ENCODE assay signal across 9 cellular contexts in genomic region chr1:9825101-9826074, GRCh38. TPM values are rescaled to one million over a fixed set of nuclear protein-coding genes. Genes with fewer than 3 reads are reported as not detected.
DNase-seq lines count a peak whose midpoint lies in the region; ATAC-seq and TF ChIP-seq lines count a peak whose summit lies in the region.
"Had no signal": no experiment of that assay in that cellular context is flagged by ENCODE, and none has a peak within 500 bp of the region (broad histone marks: within the 10 kb centered on the region; RNA-seq: fewer than 3 reads in every experiment).

No MANE protein-coding gene starts in this region.

- H3K27me3 ChIP-seq in BE2C, result no peaks in the 10 kb centered on the region
- no peaks in the 10 kb centered on the region for H3K27me3 ChIP-seq in HCT116 (ENCODE audit: insufficient read depth, low read length)
- no peaks in the 10 kb centered on the region for H3K27me3 ChIP-seq in Peyer's patch
- H3K27me3 ChIP-seq in trophoblast cell (ENCODE audit: insufficient read depth, low read length), result no peaks in the 10 kb centered on the region

- TF ChIP-seq CTCF in BE2C (IDR thresholded peaks at IDR 0.05; ENCODE audit: low read depth, low read length) (no peak), HCT116 (IDR thresholded peaks at IDR 0.05 in 2 of 3, conservative IDR thresholded peaks at IDR 0.05 in 1 of 3; ENCODE audit: borderline replicate concordance in 1 of 3, insufficient read depth in 1 of 3, low read depth in 2 of 3, low read length in 2 of 3) (no peak), Peyer's patch (IDR thresholded peaks at IDR 0.05) (peak in 2 of 6 experiments; percentile 12 to 18)

- H3K23ac ChIP-seq in trophoblast cell (ENCODE audit: low read length), result no peak overlapping the region

- peak overlapping the region; percentile 22 for H3K9ac ChIP-seq in HCT116 (ENCODE audit: low read length)
- no peak overlapping the region for H3K9ac ChIP-seq in trophoblast cell (ENCODE audit: low read length)

- H4K12ac ChIP-seq in trophoblast cell (ENCODE audit: low read depth, low read length), result no peak overlapping the region

- peak overlapping the region; percentile 63 for H2AFZ ChIP-seq in HCT116 (ENCODE audit: low read depth, low read length, poor library complexity, severe bottlenecking)
- H2AFZ ChIP-seq in trophoblast cell (ENCODE audit: insufficient read depth, low read length, poor library complexity), result peak overlapping the region; percentile 18

- H3K4me1 ChIP-seq in BE2C (no peaks in the 10 kb centered on the region), HCT116 (ENCODE audit: control insufficient read depth in 1 of 2, insufficient read depth in 2 of 2, low read length in 2 of 2) (peaks cover 21 to 38% of the 10 kb centered on the region in 2 experiments), Peyer's patch (peaks cover 0 to 45% (median 9%) of the 10 kb centered on the region in 4 donors), trophoblast cell (ENCODE audit: control insufficient read depth in 1 of 2, insufficient read depth in 2 of 2, low read length in 2 of 2) (peaks cover 12% of the 10 kb centered on the region in 2 experiments)

- H3K9me3 Mint-ChIP-seq in activated naive CD4-positive, alpha-beta T cell treated with anti-CD3 and anti-CD28 coated beads, Interleukin-2, amount 50 U/mL, for 72 hours, result no peaks in the 10 kb centered on the region

- H3K27ac ChIP-seq in HCT116 (ENCODE audit: low read depth, low read length) (peak overlapping the region; percentile 51), Peyer's patch (peak overlapping the region; percentile 79 to 98 (median 91)), trophoblast cell (ENCODE audit: low read depth, low read length) (no peak overlapping the region)

- H3K9me2 ChIP-seq in HCT116 (ENCODE audit: insufficient read depth), result no peaks in the 10 kb centered on the region

- no CpG with 5 or more reads among the region's 17 CpGs for WGBS in trophoblast cell (ENCODE audit: extremely low coverage, insufficient coverage, insufficient read length)

- H2BK120ac ChIP-seq in trophoblast cell (ENCODE audit: insufficient read depth, low read length, poor library complexity), result no peak overlapping the region

- no TSS peak for BruUV-seq in HCT116 (replicated peaks; lab: Mats Ljungman, UMichigan)

- no peak overlapping the region for H3K18ac ChIP-seq in trophoblast cell (ENCODE audit: low read length)

- H3K79me1 ChIP-seq in trophoblast cell (ENCODE audit: low read length), result peaks cover 12% of the 10 kb centered on the region

- H3K27ac Mint-ChIP-seq in activated naive CD4-positive, alpha-beta T cell treated with anti-CD3 and anti-CD28 coated beads, Interleukin-2, amount 50 U/mL, for 72 hours, result peak overlapping the region in 1 of 2 donors; percentile 80

- H2BK12ac ChIP-seq in trophoblast cell (ENCODE audit: low read length), result no peak overlapping the region

- TF ChIP-seq POLR2A in HCT116 (IDR thresholded peaks at IDR 0.05; ENCODE audit: borderline replicate concordance, extremely low read depth, insufficient read depth, insufficient read length) (no peak), Peyer's patch (IDR thresholded peaks at IDR 0.05) (peak; percentile 32 to 78)

- CTCF ChIA-PET in HCT116 (lab: Charles Lee), result interaction anchor here (1.3 kb wide), 1 partner anchor 41 kb away, joined by 3 read pairs; no protein-coding TSS in a partner anchor

- H3K9me3 ChIP-seq in BE2C (no peaks in the 10 kb centered on the region), HCT116 (ENCODE audit: control insufficient read depth in 1 of 2, insufficient read depth in 1 of 2, low read depth in 1 of 2, low read length in 2 of 2) (no peaks in the 10 kb centered on the region), Peyer's patch (no peaks in the 10 kb centered on the region), trophoblast cell (ENCODE audit: insufficient read depth, low read depth, low read length) (no peaks in the 10 kb centered on the region)
- H3K9me3 ChIP-seq: HAP-1 had no signal

- no peak overlapping the region for H4K91ac ChIP-seq in trophoblast cell (ENCODE audit: low read depth, low read length)

- H3K79me2 ChIP-seq in HCT116 (ENCODE audit: insufficient read depth, low read length) (peaks cover 29% of the 10 kb centered on the region), trophoblast cell (ENCODE audit: control insufficient read depth, insufficient read depth, low read length, poor library complexity) (peaks cover 7% of the 10 kb centered on the region)

- DNase-seq in BE2C, result peak; percentile 39
- DNase-seq in HCT116 (ENCODE audit: low read depth, low spot score), result peak; percentile 77
- peak; percentile 39 to 93 (median 90) for DNase-seq in Peyer's patch
- DNase-seq in activated naive CD4-positive, alpha-beta T cell treated with anti-CD3 and anti-CD28 coated beads, Interleukin-2, amount 50 U/mL, for 72 hours (ENCODE audit: low spot score in 2 of 2), result peak in 1 of 2 donors; percentile 34
- DNase-seq in Right ventricle myocardium inferior (ENCODE audit: missing footprints), result no peak
- DNase-seq in trophoblast cell, result peak; percentile 50 to 64
- DNase-seq in GF-D8 (lab: John Stamatoyannopoulos, UW), result no peak

- H3K36me3 ChIP-seq in BE2C (no peaks in the 10 kb centered on the region), HCT116 (ENCODE audit: control insufficient read depth in 1 of 2, insufficient read depth in 2 of 2, low read length in 2 of 2) (no peaks in the 10 kb centered on the region), Peyer's patch (no peaks in the 10 kb centered on the region), trophoblast cell (ENCODE audit: control insufficient read depth in 1 of 2, insufficient read depth in 2 of 2, low read length in 2 of 2) (no peaks in the 10 kb centered on the region)
- H3K36me3 ChIP-seq: HAP-1 had no signal

- H4K8ac ChIP-seq in trophoblast cell (ENCODE audit: low read depth, low read length), result no peak overlapping the region

- H3K4me3 ChIP-seq in BE2C (ENCODE audit: low read depth, low read length) (no peak overlapping the region), HCT116 (replicated peaks in 1 of 2; ENCODE audit: low read depth in 1 of 2, low read length in 2 of 2) (peak overlapping the region; percentile 28 to 44), Peyer's patch (peak overlapping the region in 2 of 4 donors; percentile 12 to 97), trophoblast cell (ENCODE audit: low read depth, low read length) (no peak overlapping the region)

- H3K4me2 ChIP-seq in HCT116 (ENCODE audit: low read length) (peak overlapping the region; percentile 77), trophoblast cell (ENCODE audit: low read length) (peak overlapping the region; percentile 27)

- no peak overlapping the region for H2AK5ac ChIP-seq in trophoblast cell (ENCODE audit: low read length)

- intact Hi-C loops in HCT116 (cut with micrococcal nuclease), result loop anchor here (5.0 kb wide), 1 partner anchor 42 kb away; no protein-coding TSS in a partner anchor
- intact Hi-C loops in Right ventricle myocardium inferior (cut with DNase I), result no loop called here

- H3K4ac ChIP-seq in trophoblast cell (ENCODE audit: low read depth, low read length), result no peak overlapping the region

- POLR2A ChIA-PET in HCT116 (lab: Charles Lee), result no interaction called here

- H3K36me3 Mint-ChIP-seq in activated naive CD4-positive, alpha-beta T cell treated with anti-CD3 and anti-CD28 coated beads, Interleukin-2, amount 50 U/mL, for 72 hours, result peaks cover 7 to 10% of the 10 kb centered on the region in 2 donors

- H4K20me1 ChIP-seq in HCT116 (ENCODE audit: insufficient read depth), result peaks cover 9% of the 10 kb centered on the region; the same call in 1 of the 2 replicates

- ATAC-seq in HCT116 (peak; percentile 78), Right ventricle myocardium inferior (peak; percentile 31), HG03439 (IDR thresholded peaks at IDR 0.05; ENCODE audit: unreplicated experiment) (no peak)
- ATAC-seq in activated naive CD4-positive, alpha-beta T cell treated with anti-CD3 and anti-CD28 coated beads, Interleukin-2, amount 50 U/mL, for 72 hours, result peak; percentile 36 to 60

- TF ChIP-seq RAD21 in HCT116 (IDR thresholded peaks at IDR 0.05; ENCODE audit: low read depth), result no peak; the same call in 1 of the 2 replicates

- H3K14ac ChIP-seq in trophoblast cell (ENCODE audit: low read length), result no peak overlapping the region

- RAD21 ChIA-PET in HCT116 (lab: Charles Lee; ENCODE audit: low non-redundant PET in 1 of 2, low total read pairs in 2 of 2, uncharacterized antibody in 2 of 2, unreplicated experiment in 2 of 2), result no interaction called here

- no peak overlapping the region for H2BK5ac ChIP-seq in trophoblast cell (ENCODE audit: low read depth, low read length, poor library complexity)

TF ChIP-seq in HCT116, 20 proteins besides CTCF, POLR2A, EP300 and RAD21 (continues in another document):
- peak; percentile 53 for TF ChIP-seq FOSL1 (IDR thresholded peaks at IDR 0.05; ENCODE audit: low read depth)
- TF ChIP-seq SP1 (IDR thresholded peaks at IDR 0.05; ENCODE audit: low read depth), result peak; percentile 65
- no peak for TF ChIP-seq EZH2 (IDR thresholded peaks at IDR 0.05)
- TF ChIP-seq SIN3A (IDR thresholded peaks at IDR 0.05; ENCODE audit: low read depth), result no peak
- TF ChIP-seq, protein P1, sequence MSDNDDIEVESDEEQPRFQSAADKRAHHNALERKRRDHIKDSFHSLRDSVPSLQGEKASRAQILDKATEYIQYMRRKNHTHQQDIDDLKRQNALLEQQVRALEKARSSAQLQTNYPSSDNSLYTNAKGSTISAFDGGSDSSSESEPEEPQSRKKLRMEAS (IDR thresholded peaks at IDR 0.05), result peak; percentile 60; the same call in 1 of the 2 replicates
- no peak for TF ChIP-seq ZNF274 (IDR thresholded peaks at IDR 0.05; ENCODE audit: low read depth, low read length)
- TF ChIP-seq ZFX (IDR thresholded peaks at IDR 0.05), result no peak
- no peak for TF ChIP-seq EZH2phosphoT487 (IDR thresholded peaks at IDR 0.05; ENCODE audit: borderline replicate concordance)
- TF ChIP-seq, protein P2, sequence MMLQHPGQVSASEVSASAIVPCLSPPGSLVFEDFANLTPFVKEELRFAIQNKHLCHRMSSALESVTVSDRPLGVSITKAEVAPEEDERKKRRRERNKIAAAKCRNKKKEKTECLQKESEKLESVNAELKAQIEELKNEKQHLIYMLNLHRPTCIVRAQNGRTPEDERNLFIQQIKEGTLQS (IDR thresholded peaks at IDR 0.05), result no peak

RNA-seq across cellular contexts. Expression of gene CLSTN1, which starts 1.6 kb away (rescaled TPM):
- polyA plus RNA-seq in BE2C (2012; ENCODE audit: insufficient read depth, insufficient read length, low read depth), result 97.0 TPM
- 113 TPM for total RNA-seq in HCT116 (2021; ENCODE audit: unreplicated experiment)
- polyA plus RNA-seq in HCT116 (2012), result 128 TPM in 2 replicates
- 100 to 1,000 TPM in 2 of 4 donors, 10 to 100 TPM in 2; 47.9 to 107 (median 103) TPM for total RNA-seq in Peyer's patch
- 10 to 100 TPM; 15.6 to 43.3 TPM for total RNA-seq in activated naive CD4-positive, alpha-beta T cell treated with anti-CD3 and anti-CD28 coated beads, Interleukin-2, amount 50 U/mL, for 72 hours
- 52.3 TPM for total RNA-seq in Right ventricle myocardium inferior
- 40.1 and 42.2 TPM in 2 replicates for polyA plus RNA-seq in trophoblast cell (2013)

Comparison
In these comparisons a context has a peak if more than half of its experiments do, and no peak if none do; other contexts are left out.
1. DNase-seq: peak in BE2C (single experiment), HCT116 (single experiment), Peyer's patch (3 of 3) and trophoblast cell (2 of 2); none in Right ventricle myocardium inferior (single experiment) and GF-D8 (single experiment).
2. H3K4me3 ChIP-seq: peak in HCT116 (2 of 2); none in BE2C (single experiment) and trophoblast cell (single experiment).